ENCODE assay signal across 9 cellular contexts in genomic region chr7:27095897-27096755, GRCh38. TPM values are rescaled to one million over a fixed set of nuclear protein-coding genes. Genes with fewer than 3 reads are reported as not detected.
DNase-seq lines count a peak whose midpoint lies in the region; ATAC-seq, FAIRE-seq and TF ChIP-seq lines count a peak whose summit lies in the region.
"Had no signal": no experiment of that assay in that cellular context is flagged by ENCODE, and none has a peak within 500 bp of the region (broad histone marks: within the 10 kb centered on the region; RNA-seq: fewer than 3 reads in every experiment).

Gene HOXA1, minus strand, starts transcription at chr7:27096000. Its CDS starts 88 bp downstream, at chr7:27095912.

- no peaks in the 10 kb centered on the region for H3K36me3 ChIP-seq in bronchial epithelial cell (ENCODE audit: control insufficient read depth, insufficient read depth, low read length)
- H3K36me3 ChIP-seq: BLaER1 had no signal

- TF ChIP-seq CTCF in VCaP (conservative IDR thresholded peaks at IDR 0.05) (no peak), bronchial epithelial cell (IDR thresholded peaks at IDR 0.05; ENCODE audit: insufficient read depth, low read length, severe bottlenecking) (no peak)

- peak within 1 kb of the TSS; percentile 58 for H3K4me3 ChIP-seq in bronchial epithelial cell (ENCODE audit: low read depth, low read length)
- H3K4me3 ChIP-seq: BLaER1 had no signal

- FAIRE-seq in bronchial epithelial cell (lab: Jason Lieb, UNC) = no peak

- peaks cover 31% of the 10 kb centered on the region for H3K27me3 ChIP-seq in bronchial epithelial cell (ENCODE audit: control insufficient read depth, insufficient read depth, low read length)

- H3K27ac ChIP-seq in VCaP = peak within 1 kb of the TSS; percentile 84
- H3K27ac ChIP-seq: BLaER1 had no signal

- ATAC-seq in HG02981 (IDR thresholded peaks at IDR 0.05; ENCODE audit: unreplicated experiment) (peak; percentile 88), left lobe of liver (peak; percentile 75)

- DNase-seq in NK-92 treated with Interleukin-12 subunit alpha and Interleukin-12 subunit beta, amount 100 ng/mL, for 24 hours (lab: John Stamatoyannopoulos, UW) = peak; percentile 79
- DNase-seq in NK-92 (lab: John Stamatoyannopoulos, UW; ENCODE audit: unreplicated experiment) (no peak), NCI-H1930 (lab: John Stamatoyannopoulos, UW) (peak; percentile 78 to 81), bronchial epithelial cell (ENCODE audit: low read depth) (peak; percentile 74), left lobe of liver (ENCODE audit: low spot score) (peak; percentile 67)
- DNase-seq in stimulated activated CD4-positive, alpha-beta T cell treated with anti-CD3 and anti-CD28 coated beads, Interleukin-4, amount 100 ng/mL, for 24 hours = peak; percentile 73

RNA-seq across cellular contexts. Expression of gene HOXA1, which starts in this region (rescaled TPM):
- total RNA-seq in bronchial epithelial cell (0.26 TPM in 2 replicates), left lobe of liver (0.08 TPM)

Comparison
In these comparisons a context has a peak if more than half of its experiments do, and no peak if none do; other contexts are left out.
1. Peak in DNase-seq and H3K4me3 ChIP-seq in bronchial epithelial cell; RNA of the gene not detected or under 1 TPM.
2. Peak in DNase-seq and ATAC-seq in left lobe of liver; RNA of the gene not detected or under 1 TPM.